ENCODE assay signal across 8 cellular contexts in genomic region chr11:2992234-2992999, GRCh38. TPM values are rescaled to one million over a fixed set of nuclear protein-coding genes. Genes with fewer than 3 reads are reported as not detected.
DNase-seq lines count a peak whose midpoint lies in the region; ATAC-seq and TF ChIP-seq lines count a peak whose summit lies in the region.

A gene with protein sequence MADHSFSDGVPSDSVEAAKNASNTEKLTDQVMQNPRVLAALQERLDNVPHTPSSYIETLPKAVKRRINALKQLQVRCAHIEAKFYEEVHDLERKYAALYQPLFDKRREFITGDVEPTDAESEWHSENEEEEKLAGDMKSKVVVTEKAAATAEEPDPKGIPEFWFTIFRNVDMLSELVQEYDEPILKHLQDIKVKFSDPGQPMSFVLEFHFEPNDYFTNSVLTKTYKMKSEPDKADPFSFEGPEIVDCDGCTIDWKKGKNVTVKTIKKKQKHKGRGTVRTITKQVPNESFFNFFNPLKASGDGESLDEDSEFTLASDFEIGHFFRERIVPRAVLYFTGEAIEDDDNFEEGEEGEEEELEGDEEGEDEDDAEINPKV (minus strand): TSS chr11:2992329. CDS start chr11:2979220, 13,109 bp downstream.

- H3K9me3 ChIP-seq in testis: no peaks in the 10 kb centered on the region

- TF ChIP-seq CTCF in GM06990 (IDR thresholded peaks at IDR 0.05; ENCODE audit: insufficient read depth, low read length, poor library complexity, severe bottlenecking) (no peak), omental fat pad (IDR thresholded peaks at IDR 0.05) (no peak), testis (IDR thresholded peaks at IDR 0.05) (no peak)

- H3K36me3 ChIP-seq in GM06990 (ENCODE audit: control insufficient read depth, insufficient read depth, low read length): no peaks in the 10 kb centered on the region
- H3K36me3 ChIP-seq in testis (ENCODE audit: low read depth, missing control alignments): no peaks in the 10 kb centered on the region

- H3K4me3 ChIP-seq in GM06990 (replicated peaks; ENCODE audit: low read depth, low read length) (peak within 1 kb of the TSS; percentile 93), testis (peak within 1 kb of the TSS; percentile 87 to 89)

- peak within 1 kb of the TSS; percentile 80 to 97 for H3K27ac ChIP-seq in testis

- no peaks in the 10 kb centered on the region for H3K27me3 ChIP-seq in GM06990 (replicated peaks; ENCODE audit: control insufficient read depth, insufficient read depth, low read length)
- H3K27me3 ChIP-seq in testis: no peaks in the 10 kb centered on the region

- ATAC-seq in HG02588 (IDR thresholded peaks at IDR 0.05; ENCODE audit: unreplicated experiment) (peak; percentile 79), SK-N-SH treated with all-trans-retinoic acid at 6 μM for 48 hours (peak; percentile 92), omental fat pad (ENCODE audit: low FRiP score) (peak; percentile 97)

- TF ChIP-seq POLR2A in testis (IDR thresholded peaks at IDR 0.05): no peak

- intact Hi-C loops in testis (cut with DNase I; ENCODE audit: low total_unique reads): no loop called here

- H3K27me3 Mint-ChIP-seq in activated naive CD4-positive, alpha-beta T cell treated with anti-CD3 and anti-CD28 coated beads, Interleukin-2, amount 50 U/mL, for 24 hours: no peaks in the 10 kb centered on the region

- peak within 1 kb of the TSS; percentile 99 for H3K4me3 Mint-ChIP-seq in activated naive CD4-positive, alpha-beta T cell treated with anti-CD3 and anti-CD28 coated beads, Interleukin-2, amount 50 U/mL, for 24 hours

- H3K36me3 Mint-ChIP-seq in activated naive CD4-positive, alpha-beta T cell treated with anti-CD3 and anti-CD28 coated beads, Interleukin-2, amount 50 U/mL, for 24 hours: peaks cover 10% of the 10 kb centered on the region

- H3K4me1 ChIP-seq in testis: peaks cover 36% of the 10 kb centered on the region

- DNase-seq in GM06990 (ENCODE audit: extremely low read depth, insufficient read length) (peak; percentile 96), NCI-H1092 (lab: John Stamatoyannopoulos, UW) (peak; percentile 97), glomerular endothelial cell (ENCODE audit: extremely low read depth, low read depth, low spot score) (peak; percentile 73), omental fat pad (ENCODE audit: low spot score) (peak; percentile 93), testis (peak; percentile 98)

- H3K4me1 Mint-ChIP-seq in activated naive CD4-positive, alpha-beta T cell treated with anti-CD3 and anti-CD28 coated beads, Interleukin-2, amount 50 U/mL, for 24 hours: peaks cover 31% of the 10 kb centered on the region

- WGBS in testis, 2 donors: 0 to 1% methylated on average over 22 to 76 of the region's 77 CpGs

- peak within 1 kb of the TSS; percentile 100 for H3K27ac Mint-ChIP-seq in activated naive CD4-positive, alpha-beta T cell treated with anti-CD3 and anti-CD28 coated beads, Interleukin-2, amount 50 U/mL, for 24 hours

- no peaks in the 10 kb centered on the region for H3K9me3 Mint-ChIP-seq in activated naive CD4-positive, alpha-beta T cell treated with anti-CD3 and anti-CD28 coated beads, Interleukin-2, amount 50 U/mL, for 24 hours

TF ChIP-seq in SK-N-SH treated with all-trans-retinoic acid at 6 μM for 48 hours, 23 proteins besides CTCF, POLR2A, EP300 and RAD21:
- TF ChIP-seq SNAI2 (CRISPR knock-in tag; IDR thresholded peaks at IDR 0.05): no peak
- TF ChIP-seq, protein P1, sequence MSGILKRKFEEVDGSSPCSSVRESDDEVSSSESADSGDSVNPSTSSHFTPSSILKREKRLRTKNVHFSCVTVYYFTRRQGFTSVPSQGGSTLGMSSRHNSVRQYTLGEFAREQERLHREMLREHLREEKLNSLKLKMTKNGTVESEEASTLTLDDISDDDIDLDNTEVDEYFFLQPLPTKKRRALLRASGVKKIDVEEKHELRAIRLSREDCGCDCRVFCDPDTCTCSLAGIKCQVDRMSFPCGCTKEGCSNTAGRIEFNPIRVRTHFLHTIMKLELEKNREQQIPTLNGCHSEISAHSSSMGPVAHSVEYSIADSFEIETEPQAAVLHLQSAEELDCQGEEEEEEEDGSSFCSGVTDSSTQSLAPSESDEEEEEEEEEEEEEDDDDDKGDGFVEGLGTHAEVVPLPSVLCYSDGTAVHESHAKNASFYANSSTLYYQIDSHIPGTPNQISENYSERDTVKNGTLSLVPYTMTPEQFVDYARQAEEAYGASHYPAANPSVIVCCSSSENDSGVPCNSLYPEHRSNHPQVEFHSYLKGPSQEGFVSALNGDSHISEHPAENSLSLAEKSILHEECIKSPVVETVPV (CRISPR knock-in tag; IDR thresholded peaks at IDR 0.05): no peak
- TF ChIP-seq PPARA (CRISPR knock-in tag; IDR thresholded peaks at IDR 0.05; ENCODE audit: borderline replicate concordance): no peak
- TF ChIP-seq GLIS3 (CRISPR knock-in tag; IDR thresholded peaks at IDR 0.05): no peak
- no peak for TF ChIP-seq TCF4 (CRISPR knock-in tag; IDR thresholded peaks at IDR 0.05; ENCODE audit: borderline replicate concordance)
- no peak for TF ChIP-seq ZFP3 (CRISPR knock-in tag; IDR thresholded peaks at IDR 0.05)
- TF ChIP-seq ZNF70 (CRISPR knock-in tag; IDR thresholded peaks at IDR 0.05): no peak
- no peak for TF ChIP-seq ZNF565 (CRISPR knock-in tag; conservative IDR thresholded peaks at IDR 0.05; ENCODE audit: low read depth)
- no peak for TF ChIP-seq ESRRG (CRISPR knock-in tag; IDR thresholded peaks at IDR 0.05)
- no peak for TF ChIP-seq ARNTL (CRISPR knock-in tag; IDR thresholded peaks at IDR 0.05; ENCODE audit: borderline replicate concordance, low read depth)
- TF ChIP-seq BACH2 (CRISPR knock-in tag; IDR thresholded peaks at IDR 0.05; ENCODE audit: borderline replicate concordance): no peak
- no peak for TF ChIP-seq PATZ1 (CRISPR knock-in tag; IDR thresholded peaks at IDR 0.05; ENCODE audit: borderline replicate concordance)
- TF ChIP-seq RARB (CRISPR knock-in tag; IDR thresholded peaks at IDR 0.05): no peak
- TF ChIP-seq, protein P2, sequence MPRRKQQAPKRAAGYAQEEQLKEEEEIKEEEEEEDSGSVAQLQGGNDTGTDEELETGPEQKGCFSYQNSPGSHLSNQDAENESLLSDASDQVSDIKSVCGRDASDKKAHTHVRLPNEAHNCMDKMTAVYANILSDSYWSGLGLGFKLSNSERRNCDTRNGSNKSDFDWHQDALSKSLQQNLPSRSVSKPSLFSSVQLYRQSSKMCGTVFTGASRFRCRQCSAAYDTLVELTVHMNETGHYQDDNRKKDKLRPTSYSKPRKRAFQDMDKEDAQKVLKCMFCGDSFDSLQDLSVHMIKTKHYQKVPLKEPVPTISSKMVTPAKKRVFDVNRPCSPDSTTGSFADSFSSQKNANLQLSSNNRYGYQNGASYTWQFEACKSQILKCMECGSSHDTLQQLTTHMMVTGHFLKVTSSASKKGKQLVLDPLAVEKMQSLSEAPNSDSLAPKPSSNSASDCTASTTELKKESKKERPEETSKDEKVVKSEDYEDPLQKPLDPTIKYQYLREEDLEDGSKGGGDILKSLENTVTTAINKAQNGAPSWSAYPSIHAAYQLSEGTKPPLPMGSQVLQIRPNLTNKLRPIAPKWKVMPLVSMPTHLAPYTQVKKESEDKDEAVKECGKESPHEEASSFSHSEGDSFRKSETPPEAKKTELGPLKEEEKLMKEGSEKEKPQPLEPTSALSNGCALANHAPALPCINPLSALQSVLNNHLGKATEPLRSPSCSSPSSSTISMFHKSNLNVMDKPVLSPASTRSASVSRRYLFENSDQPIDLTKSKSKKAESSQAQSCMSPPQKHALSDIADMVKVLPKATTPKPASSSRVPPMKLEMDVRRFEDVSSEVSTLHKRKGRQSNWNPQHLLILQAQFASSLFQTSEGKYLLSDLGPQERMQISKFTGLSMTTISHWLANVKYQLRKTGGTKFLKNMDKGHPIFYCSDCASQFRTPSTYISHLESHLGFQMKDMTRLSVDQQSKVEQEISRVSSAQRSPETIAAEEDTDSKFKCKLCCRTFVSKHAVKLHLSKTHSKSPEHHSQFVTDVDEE (CRISPR knock-in tag; IDR thresholded peaks at IDR 0.05): no peak
- no peak for TF ChIP-seq TOX (CRISPR knock-in tag; IDR thresholded peaks at IDR 0.05; ENCODE audit: borderline replicate concordance)
- TF ChIP-seq CSDC2 (CRISPR knock-in tag; IDR thresholded peaks at IDR 0.05): no peak

RNA-seq across cellular contexts. Expression of the gene that starts here (rescaled TPM):
- total RNA-seq in glomerular endothelial cell (137 and 163 TPM in 2 replicates), omental fat pad (10 to 100 TPM; 58.2 to 90.0 (median 82.2) TPM), testis (100 to 1,000 TPM; 165 to 206 TPM)
- 208 TPM for polyA plus RNA-seq in testis (ENCODE audit: insufficient read depth, low read depth, low replicate concordance)

Comparison
In these comparisons a context has a peak if more than half of its experiments do, and no peak if none do; other contexts are left out.
1. Peak in every context shown above with its lines: DNase-seq, ATAC-seq, H3K4me3 ChIP-seq and H3K27ac ChIP-seq.